12 cellular contexts compared by ENCODE assay signal in genomic region chr6:131258816-131259476, GRCh38.
DNase-seq lines count a peak whose midpoint lies in the region; ATAC-seq, FAIRE-seq and TF ChIP-seq lines count a peak whose summit lies in the region.
"Had no signal": no experiment of that assay in that cellular context is flagged by ENCODE, and none has a peak within 500 bp of the region (broad histone marks: within the 10 kb centered on the region; RNA-seq: fewer than 3 reads in every experiment).

No MANE protein-coding gene starts in this region.

- H3K4me1 Mint-ChIP-seq in CD4-positive, CD25-positive, alpha-beta regulatory T cell: peaks cover 11 to 44% (median 22%) of the 10 kb centered on the region in 4 donors
- peaks cover 13% of the 10 kb centered on the region for H3K4me1 Mint-ChIP-seq in astrocyte (ENCODE audit: low read depth, unreplicated experiment)
- H3K4me1 Mint-ChIP-seq in activated CD8-positive, alpha-beta memory T cell treated with anti-CD3 and anti-CD28 coated beads, Interleukin-2, amount 10 ng/mL, durations not matched to agents 7 days and 5 days: no peaks in the 10 kb centered on the region
- peaks cover 5% of the 10 kb centered on the region for H3K4me1 Mint-ChIP-seq in activated T-helper 1 cell treated with anti-CD3 and anti-CD28 coated beads, Interleukin-12 subunit alpha, Interleukin-12 subunit beta, Interleukin-2, Interleukin-4 antibody, amounts not matched to agents 30 ng/mL and 10 ng/mL and 1 ng/mL, durations not matched to agents 14 hours and 24 hours and 36 hours (ENCODE audit: low read depth)

- no peak overlapping the region for H2AK9ac ChIP-seq in IMR-90 (replicated peaks; ENCODE audit: low read depth, low read length, poor library complexity)

- H4K20me1 ChIP-seq in IMR-90 (ENCODE audit: insufficient read depth, low read length) (no peaks in the 10 kb centered on the region), astrocyte (ENCODE audit: insufficient read depth, low read length) (no peaks in the 10 kb centered on the region)
- H4K20me1 ChIP-seq: BLaER1 treated with 17β-estradiol and CSF1 and Interleukin-3, amounts not matched to agents 10 nM and 100 nM had no signal

- H3K27ac Mint-ChIP-seq in CD4-positive, CD25-positive, alpha-beta regulatory T cell: peak overlapping the region; percentile 3 to 77 (median 67)
- H3K27ac Mint-ChIP-seq in astrocyte (ENCODE audit: unreplicated experiment): peak overlapping the region; percentile 54
- H3K27ac Mint-ChIP-seq in activated CD8-positive, alpha-beta memory T cell treated with anti-CD3 and anti-CD28 coated beads, Interleukin-2, amount 10 ng/mL, durations not matched to agents 7 days and 5 days: no peak overlapping the region
- H3K27ac Mint-ChIP-seq in activated T-helper 1 cell treated with anti-CD3 and anti-CD28 coated beads, Interleukin-12 subunit alpha, Interleukin-12 subunit beta, Interleukin-2, Interleukin-4 antibody, amounts not matched to agents 30 ng/mL and 10 ng/mL and 1 ng/mL, durations not matched to agents 14 hours and 24 hours and 36 hours: no peak overlapping the region

- no peak overlapping the region for H2AK5ac ChIP-seq in IMR-90 (ENCODE audit: low read depth, low read length)

- no peaks in the 10 kb centered on the region for H3K79me2 ChIP-seq in astrocyte (ENCODE audit: insufficient read depth, low read length)

- H3K27ac ChIP-seq in CD4-positive, CD25-positive, alpha-beta regulatory T cell (ENCODE audit: insufficient read depth, low read length, poor library complexity, severe bottlenecking): no peak overlapping the region
- H3K27ac ChIP-seq in IMR-90 (ENCODE audit: insufficient read depth, low read length) (no peak overlapping the region), astrocyte (ENCODE audit: low read depth, low read length) (no peak overlapping the region)
- H3K27ac ChIP-seq: ascending aorta; BLaER1 treated with 17β-estradiol and CSF1 and Interleukin-3, amounts not matched to agents 10 nM and 100 nM had no signal

- no TSS peak for BruUV-seq in IMR-90 (replicated peaks; lab: Mats Ljungman, UMichigan)

- no peak for TF ChIP-seq RAD21 in IMR-90 (IDR thresholded peaks at IDR 0.05; ENCODE audit: low read length)

- no peak for TF ChIP-seq POLR2A in IMR-90 (IDR thresholded peaks at IDR 0.05; ENCODE audit: low read depth, low read length)

- POLR2A ChIA-PET in IMR-90 (lab: Charles Lee; ENCODE audit: unreplicated experiment): no interaction called here

- H3K9me1 ChIP-seq in IMR-90 (ENCODE audit: insufficient read depth, low read length): no peaks in the 10 kb centered on the region; the same call in 1 of the 2 replicates

- H2AFZ ChIP-seq in IMR-90 (replicated peaks; ENCODE audit: low read length, poor library complexity) (no peak overlapping the region), astrocyte (ENCODE audit: low read depth, low read length) (no peak overlapping the region)

- no peak for ATAC-seq in CD4-positive, CD25-positive, alpha-beta regulatory T cell (ENCODE audit: low read depth in 2 of 2)
- peak; percentile 48; the same call in 1 of the 2 replicates for ATAC-seq in IMR-90 (ENCODE audit: low read depth)
- no peak for ATAC-seq in activated CD8-positive, alpha-beta memory T cell treated with anti-CD3 and anti-CD28 coated beads, Interleukin-2, amount 10 ng/mL, durations not matched to agents 7 days and 5 days
- no peak for ATAC-seq in GM21515 (IDR thresholded peaks at IDR 0.05; ENCODE audit: unreplicated experiment)

- H3K18ac ChIP-seq in IMR-90 (ENCODE audit: low read depth, low read length): no peak overlapping the region

- FAIRE-seq in astrocyte (lab: Jason Lieb, UNC): no peak

- dilution Hi-C loops in IMR-90 (cut with HindIII; ENCODE audit: low sequenced_read_pairs, unreplicated experiment): no loop called here

- H4K91ac ChIP-seq in IMR-90 (ENCODE audit: insufficient read depth, low read depth, low read length): no peak overlapping the region

- in situ Hi-C loops in IMR-90 (cut with MboI; ENCODE audit: low sequenced_read_pairs): no loop called here

- TF ChIP-seq CTCF in IMR-90 (conservative IDR thresholded peaks at IDR 0.05; ENCODE audit: low read depth, low read length) (no peak), astrocyte (IDR thresholded peaks at IDR 0.05; ENCODE audit: insufficient read depth, low read depth, low read length) (no peak), BE2C (IDR thresholded peaks at IDR 0.05; ENCODE audit: low read depth, low read length) (no peak)

- no peak for DNase-seq in CD4-positive, CD25-positive, alpha-beta regulatory T cell
- DNase-seq in IMR-90 (peak; percentile 53), astrocyte (ENCODE audit: low read depth) (peak; percentile 56), left kidney (ENCODE audit: low read depth, low spot score) (peak; percentile 65), BE2C (no peak)
- no peak for DNase-seq in activated CD8-positive, alpha-beta memory T cell treated with anti-CD3 and anti-CD28 coated beads, Interleukin-2, amount 10 ng/mL, durations not matched to agents 7 days and 5 days
- no peak for DNase-seq in activated T-helper 1 cell treated with anti-CD3 and anti-CD28 coated beads, Interleukin-12 subunit alpha, Interleukin-12 subunit beta, Interleukin-2, Interleukin-4 antibody, amounts not matched to agents 30 ng/mL and 10 ng/mL and 1 ng/mL, durations not matched to agents 14 hours and 24 hours and 36 hours (ENCODE audit: low spot score)
- DNase-seq: left cardiac atrium, T-helper 2 cell had no signal

- no peaks in the 10 kb centered on the region for H3K79me1 ChIP-seq in IMR-90 (ENCODE audit: low read depth in 1 of 2, low read length in 2 of 2)

- intact Hi-C loops in IMR-90 (cut with micrococcal nuclease): loop anchor here (10.0 kb wide), 1 partner anchor 374 kb away; no protein-coding TSS in a partner anchor
- intact Hi-C loops in activated T-helper 1 cell treated with anti-CD3 and anti-CD28 coated beads, Interleukin-12 subunit alpha, Interleukin-12 subunit beta, Interleukin-2, Interleukin-4 antibody, amounts not matched to agents 30 ng/mL and 10 ng/mL and 1 ng/mL, durations not matched to agents 14 hours and 24 hours and 36 hours (cut with micrococcal nuclease): no loop called here

- no peak overlapping the region for H2BK15ac ChIP-seq in IMR-90 (ENCODE audit: low read depth, low read length)

- H3K27me3 Mint-ChIP-seq in CD4-positive, CD25-positive, alpha-beta regulatory T cell: no peaks in the 10 kb centered on the region
- no peaks in the 10 kb centered on the region for H3K27me3 Mint-ChIP-seq in astrocyte (ENCODE audit: low read depth, unreplicated experiment)
- no peaks in the 10 kb centered on the region for H3K27me3 Mint-ChIP-seq in activated CD8-positive, alpha-beta memory T cell treated with anti-CD3 and anti-CD28 coated beads, Interleukin-2, amount 10 ng/mL, durations not matched to agents 7 days and 5 days
- H3K27me3 Mint-ChIP-seq in activated T-helper 1 cell treated with anti-CD3 and anti-CD28 coated beads, Interleukin-12 subunit alpha, Interleukin-12 subunit beta, Interleukin-2, Interleukin-4 antibody, amounts not matched to agents 30 ng/mL and 10 ng/mL and 1 ng/mL, durations not matched to agents 14 hours and 24 hours and 36 hours (ENCODE audit: insufficient read depth): no peaks in the 10 kb centered on the region

- no peak overlapping the region for H4K8ac ChIP-seq in IMR-90 (ENCODE audit: low read depth in 2 of 2, low read length in 2 of 2)

- no peak overlapping the region for H3K9ac ChIP-seq in IMR-90 (ENCODE audit: low read depth, low read length)
- no peak overlapping the region for H3K9ac ChIP-seq in astrocyte (ENCODE audit: low read length)
- H3K9ac ChIP-seq: BLaER1 treated with 17β-estradiol and CSF1 and Interleukin-3, amounts not matched to agents 10 nM and 100 nM had no signal

- H2BK20ac ChIP-seq in IMR-90 (ENCODE audit: low read depth, low read length): no peak overlapping the region

- H3K36me3 ChIP-seq in CD4-positive, CD25-positive, alpha-beta regulatory T cell (ENCODE audit: control insufficient read depth, insufficient read depth, low read length): peaks cover 8% of the 10 kb centered on the region
- H3K36me3 ChIP-seq in IMR-90 (ENCODE audit: control insufficient read depth, insufficient read depth, low read length) (no peaks in the 10 kb centered on the region), astrocyte (ENCODE audit: insufficient read depth, low read length) (no peaks in the 10 kb centered on the region), BE2C (no peaks in the 10 kb centered on the region)
- H3K36me3 ChIP-seq: ascending aorta had no signal

- no peak overlapping the region for H3K56ac ChIP-seq in IMR-90 (ENCODE audit: extremely low read depth, insufficient read depth, low read length)

- no peak overlapping the region for H4K5ac ChIP-seq in IMR-90 (ENCODE audit: low read depth, low read length)

- no peak overlapping the region for H2BK120ac ChIP-seq in IMR-90 (ENCODE audit: low read depth, low read length)

- H3K9me3 ChIP-seq in CD4-positive, CD25-positive, alpha-beta regulatory T cell (ENCODE audit: control insufficient read depth in 2 of 2, low read length in 2 of 2): peaks cover 0 to 2% of the 10 kb centered on the region in 2 experiments
- H3K9me3 ChIP-seq in IMR-90 (ENCODE audit: control insufficient read depth, insufficient read depth, low read length) (0 out of 2 replicates have a peak, but pooled peaks cover 2% of the 10 kb centered on the region), astrocyte (ENCODE audit: insufficient read depth, low read depth, low read length) (no peaks in the 10 kb centered on the region), BE2C (no peaks in the 10 kb centered on the region)
- H3K9me3 ChIP-seq: ascending aorta had no signal

- CTCF ChIA-PET in IMR-90 (lab: Yijun Ruan, JAX): interaction anchor here (0.6 kb wide), 1 partner anchor 76 kb away, joined by 3 read pairs; no protein-coding TSS in a partner anchor
- CTCF ChIA-PET in activated CD8-positive, alpha-beta memory T cell treated with anti-CD3 and anti-CD28 coated beads, Interleukin-2, amount 10 ng/mL, durations not matched to agents 7 days and 5 days (lab: Charles Lee): no interaction called here

- H3K4me3 ChIP-seq in CD4-positive, CD25-positive, alpha-beta regulatory T cell (ENCODE audit: low read depth, low read length): no peak overlapping the region
- no peak overlapping the region for H3K4me3 ChIP-seq in IMR-90 (ENCODE audit: insufficient read depth, low read depth, low read length)
- H3K4me3 ChIP-seq in astrocyte (ENCODE audit: insufficient read depth, low read depth, low read length): no peak overlapping the region
- no peak overlapping the region for H3K4me3 ChIP-seq in BE2C (ENCODE audit: low read depth, low read length)
- H3K4me3 ChIP-seq: ascending aorta; BLaER1 treated with 17β-estradiol and CSF1 and Interleukin-3, amounts not matched to agents 10 nM and 100 nM had no signal

- WGBS in IMR-90 (ENCODE audit: extremely low coverage in 2 of 2, insufficient read length in 1 of 2), 2 experiments: no CpG with 5 or more reads among the region's 4 CpGs

- H3K4ac ChIP-seq in IMR-90 (ENCODE audit: low read depth, low read length): no peak overlapping the region

- no peak overlapping the region for H3K4me3 Mint-ChIP-seq in CD4-positive, CD25-positive, alpha-beta regulatory T cell
- H3K4me3 Mint-ChIP-seq in astrocyte (ENCODE audit: unreplicated experiment): no peak overlapping the region
- H3K4me3 Mint-ChIP-seq in activated CD8-positive, alpha-beta memory T cell treated with anti-CD3 and anti-CD28 coated beads, Interleukin-2, amount 10 ng/mL, durations not matched to agents 7 days and 5 days: no peak overlapping the region
- no peak overlapping the region for H3K4me3 Mint-ChIP-seq in activated T-helper 1 cell treated with anti-CD3 and anti-CD28 coated beads, Interleukin-12 subunit alpha, Interleukin-12 subunit beta, Interleukin-2, Interleukin-4 antibody, amounts not matched to agents 30 ng/mL and 10 ng/mL and 1 ng/mL, durations not matched to agents 14 hours and 24 hours and 36 hours

- H3K23ac ChIP-seq in IMR-90 (ENCODE audit: low read depth, low read length): no peak overlapping the region

- H2BK5ac ChIP-seq in IMR-90 (ENCODE audit: low read depth, low read length, poor library complexity, severe bottlenecking): no peak overlapping the region

- no peaks in the 10 kb centered on the region for H3K4me1 ChIP-seq in CD4-positive, CD25-positive, alpha-beta regulatory T cell (ENCODE audit: control insufficient read depth, insufficient read depth, low read length, poor library complexity, severe bottlenecking)
- H3K4me1 ChIP-seq in IMR-90 (ENCODE audit: control insufficient read depth, insufficient read depth, low read length): no peaks in the 10 kb centered on the region
- no peaks in the 10 kb centered on the region for H3K4me1 ChIP-seq in astrocyte (ENCODE audit: insufficient read depth, low read length)
- H3K4me1 ChIP-seq in BE2C: no peaks in the 10 kb centered on the region
- H3K4me1 ChIP-seq: ascending aorta had no signal

- peaks cover 0 to 4% (median 2%) of the 10 kb centered on the region in 7 donors for H3K9me3 Mint-ChIP-seq in CD4-positive, CD25-positive, alpha-beta regulatory T cell
- peaks cover 2% of the 10 kb centered on the region for H3K9me3 Mint-ChIP-seq in astrocyte (ENCODE audit: unreplicated experiment)
- H3K9me3 Mint-ChIP-seq in activated CD8-positive, alpha-beta memory T cell treated with anti-CD3 and anti-CD28 coated beads, Interleukin-2, amount 10 ng/mL, durations not matched to agents 7 days and 5 days (ENCODE audit: low read depth): no peaks in the 10 kb centered on the region
- peaks cover 7% of the 10 kb centered on the region for H3K9me3 Mint-ChIP-seq in activated T-helper 1 cell treated with anti-CD3 and anti-CD28 coated beads, Interleukin-12 subunit alpha, Interleukin-12 subunit beta, Interleukin-2, Interleukin-4 antibody, amounts not matched to agents 30 ng/mL and 10 ng/mL and 1 ng/mL, durations not matched to agents 14 hours and 24 hours and 36 hours

- no peak overlapping the region for H3K14ac ChIP-seq in IMR-90 (replicated peaks; ENCODE audit: low read depth, low read length)

- no peaks in the 10 kb centered on the region for H3K27me3 ChIP-seq in CD4-positive, CD25-positive, alpha-beta regulatory T cell (ENCODE audit: control insufficient read depth, insufficient read depth, low read length)
- H3K27me3 ChIP-seq in IMR-90 (ENCODE audit: control insufficient read depth, insufficient read depth, low read length) (no peaks in the 10 kb centered on the region), astrocyte (ENCODE audit: insufficient read depth, low read length) (no peaks in the 10 kb centered on the region), BE2C (no peaks in the 10 kb centered on the region)
- H3K27me3 ChIP-seq: ascending aorta; BLaER1 treated with 17β-estradiol and CSF1 and Interleukin-3, amounts not matched to agents 10 nM and 100 nM had no signal

- H3K4me2 ChIP-seq in IMR-90 (ENCODE audit: low read depth, low read length): no peak overlapping the region
- no peak overlapping the region for H3K4me2 ChIP-seq in astrocyte (ENCODE audit: low read length)
- H3K4me2 ChIP-seq: BLaER1 treated with 17β-estradiol and CSF1 and Interleukin-3, amounts not matched to agents 10 nM and 100 nM had no signal

- peaks cover 36% of the 10 kb centered on the region for H3K36me3 Mint-ChIP-seq in CD4-positive, CD25-positive, alpha-beta regulatory T cell
- peaks cover 1% of the 10 kb centered on the region for H3K36me3 Mint-ChIP-seq in astrocyte (ENCODE audit: low read depth, unreplicated experiment)
- H3K36me3 Mint-ChIP-seq in activated CD8-positive, alpha-beta memory T cell treated with anti-CD3 and anti-CD28 coated beads, Interleukin-2, amount 10 ng/mL, durations not matched to agents 7 days and 5 days: peaks cover 13% of the 10 kb centered on the region
- H3K36me3 Mint-ChIP-seq in activated T-helper 1 cell treated with anti-CD3 and anti-CD28 coated beads, Interleukin-12 subunit alpha, Interleukin-12 subunit beta, Interleukin-2, Interleukin-4 antibody, amounts not matched to agents 30 ng/mL and 10 ng/mL and 1 ng/mL, durations not matched to agents 14 hours and 24 hours and 36 hours (ENCODE audit: low read depth): peaks cover 17% of the 10 kb centered on the region

Comparison
In these comparisons a context has a peak if more than half of its experiments do, and no peak if none do; other contexts are left out.
1. DNase-seq: peak in IMR-90 (single experiment), astrocyte (single experiment) and left kidney (single experiment); none in CD4-positive, CD25-positive, alpha-beta regulatory T cell (0 of 3), BE2C (single experiment), activated CD8-positive, alpha-beta memory T cell treated with anti-CD3 and anti-CD28 coated beads, Interleukin-2, amount 10 ng/mL, durations not matched to agents 7 days and 5 days (single experiment) and activated T-helper 1 cell treated with anti-CD3 and anti-CD28 coated beads, Interleukin-12 subunit alpha, Interleukin-12 subunit beta, Interleukin-2, Interleukin-4 antibody, amounts not matched to agents 30 ng/mL and 10 ng/mL and 1 ng/mL, durations not matched to agents 14 hours and 24 hours and 36 hours (single experiment).
2. H3K27ac Mint-ChIP-seq: peak in CD4-positive, CD25-positive, alpha-beta regulatory T cell (3 of 3) and astrocyte (single experiment); none in activated CD8-positive, alpha-beta memory T cell treated with anti-CD3 and anti-CD28 coated beads, Interleukin-2, amount 10 ng/mL, durations not matched to agents 7 days and 5 days (single experiment) and activated T-helper 1 cell treated with anti-CD3 and anti-CD28 coated beads, Interleukin-12 subunit alpha, Interleukin-12 subunit beta, Interleukin-2, Interleukin-4 antibody, amounts not matched to agents 30 ng/mL and 10 ng/mL and 1 ng/mL, durations not matched to agents 14 hours and 24 hours and 36 hours (single experiment).